Comparison of ENCODE assay signal across 22 cellular contexts in genomic region chr12:58421990-58422389, GRCh38.
A peak's percentile ranks its signal among the peaks of the same experiment; 100 is the strongest.
DNase-seq lines count a peak whose midpoint lies in the region; ATAC-seq, FAIRE-seq and TF ChIP-seq lines count a peak whose summit lies in the region.
"Had no signal": no experiment of that assay in that cellular context is flagged by ENCODE, and none has a peak within 500 bp of the region (broad histone marks: within the 10 kb centered on the region; RNA-seq: fewer than 3 reads in every experiment).

No MANE protein-coding gene starts in this region.

- peaks cover 12% of the 10 kb centered on the region for H3K9me3 ChIP-seq in Caco-2
- no peaks in the 10 kb centered on the region for H3K9me3 ChIP-seq in mesenchymal stem cell (ENCODE audit: control insufficient read depth, low read length)
- H3K9me3 ChIP-seq: BLaER1 treated with 17β-estradiol and CSF1 and Interleukin-3, amounts not matched to agents 10 nM and 100 nM had no signal

- peak overlapping the region; percentile 50 for H2AK5ac ChIP-seq in mesenchymal stem cell (ENCODE audit: low read length, severe bottlenecking)

- H3K4me3 ChIP-seq in Caco-2 (ENCODE audit: low read depth, low read length) (no peak overlapping the region), mesenchymal stem cell (ENCODE audit: insufficient read depth in 1 of 2, low read depth in 1 of 2, low read length in 2 of 2) (peak overlapping the region in 1 of 2 experiments; percentile 1)
- H3K4me3 ChIP-seq: BLaER1 treated with 17β-estradiol and CSF1 and Interleukin-3, amounts not matched to agents 10 nM and 100 nM; GM12878 had no signal

- no peak overlapping the region for H3K4me2 ChIP-seq in mesenchymal stem cell (ENCODE audit: low read length, poor library complexity, severe bottlenecking)
- H3K4me2 ChIP-seq: BLaER1 treated with 17β-estradiol and CSF1 and Interleukin-3, amounts not matched to agents 10 nM and 100 nM had no signal

- H3K4ac ChIP-seq in mesenchymal stem cell (ENCODE audit: low read depth in 1 of 2, low read length in 2 of 2), result no peak overlapping the region

- no peak overlapping the region for H2BK120ac ChIP-seq in mesenchymal stem cell (ENCODE audit: low read depth, low read length)

- no peak for FAIRE-seq in GM19239 (lab: Jason Lieb, UNC)
- FAIRE-seq: GM12878, GM12892, GM18507 had no signal

- DNase-seq in Caco-2, result no peak
- DNase-seq in mesenchymal stem cell, result no peak
- no peak for DNase-seq in GM19239 (ENCODE audit: insufficient read length, low spot score)
- no peak for DNase-seq in SK-N-DZ (ENCODE audit: low spot score)
- DNase-seq: 8988T; AML-193; CD4-positive, alpha-beta T cell; CD8-positive, alpha-beta T cell; DMS 273 treated with DMSO at 0.1 percent for 48 hours; DMS153; DMS53; DMS79; DND-41; EL; GDM1 had no signal

- H4K8ac ChIP-seq in mesenchymal stem cell (ENCODE audit: low read length), result no peak overlapping the region

- H3K18ac ChIP-seq in mesenchymal stem cell (ENCODE audit: low read depth in 1 of 2, low read length in 2 of 2), result no peak overlapping the region

- H2AFZ ChIP-seq in mesenchymal stem cell (ENCODE audit: low read depth, low read length), result no peak overlapping the region

- no peak overlapping the region for H3K9ac ChIP-seq in mesenchymal stem cell (ENCODE audit: low read length)
- H3K9ac ChIP-seq: BLaER1 treated with 17β-estradiol and CSF1 and Interleukin-3, amounts not matched to agents 10 nM and 100 nM had no signal

- intact Hi-C loops in Caco-2 (cut with micrococcal nuclease; ENCODE audit: unreplicated experiment), result no loop called here

- peak overlapping the region in 1 of 2 experiments; percentile 42 for H2BK12ac ChIP-seq in mesenchymal stem cell (ENCODE audit: low read length in 2 of 2)

- H3K27ac ChIP-seq in mesenchymal stem cell (ENCODE audit: low read length, poor library complexity, severe bottlenecking), result no peak overlapping the region
- H3K27ac ChIP-seq: BLaER1 treated with 17β-estradiol and CSF1 and Interleukin-3, amounts not matched to agents 10 nM and 100 nM; C4-2B had no signal

- ATAC-seq in GM21360 (IDR thresholded peaks at IDR 0.05; ENCODE audit: unreplicated experiment), result no peak
- ATAC-seq: CD8-positive, alpha-beta T cell; GM12878 had no signal

- TF ChIP-seq CTCF in Caco-2 (IDR thresholded peaks at IDR 0.05; ENCODE audit: insufficient read depth in 1 of 2, low read depth in 1 of 2, low read length in 1 of 2, severe bottlenecking in 1 of 2, unreplicated experiment in 1 of 2), result no peak

- CTCF ChIA-PET in Caco-2 (lab: Charles Lee), result no interaction called here

- no TSS peak for BruUV-seq in Caco-2 (replicated peaks; lab: Mats Ljungman, UMichigan)

- H3K9me3 Mint-ChIP-seq in Caco-2 (ENCODE audit: unreplicated experiment), result peaks cover 55% of the 10 kb centered on the region

- no peak overlapping the region for H3K23ac ChIP-seq in mesenchymal stem cell (ENCODE audit: low read length in 2 of 2)

- H3K4me1 Mint-ChIP-seq in Caco-2 (ENCODE audit: low read depth, unreplicated experiment), result peaks cover 16% of the 10 kb centered on the region
- H3K4me1 Mint-ChIP-seq: B cell had no signal

- H3K27me3 Mint-ChIP-seq in Caco-2 (ENCODE audit: insufficient read depth, unreplicated experiment), result no peaks in the 10 kb centered on the region
- H3K27me3 Mint-ChIP-seq: B cell had no signal

- H3K36me3 ChIP-seq in Caco-2 (ENCODE audit: control insufficient read depth, insufficient read depth, low read length) (no peaks in the 10 kb centered on the region), mesenchymal stem cell (ENCODE audit: control insufficient read depth in 1 of 2, insufficient read depth in 2 of 2, low read depth in 1 of 2, low read length in 2 of 2) (no peaks in the 10 kb centered on the region)
- H3K36me3 ChIP-seq: BLaER1 treated with 17β-estradiol and CSF1 and Interleukin-3, amounts not matched to agents 10 nM and 100 nM had no signal

- WGBS in mesenchymal stem cell, result 97% methylated on average over 3 of the region's 3 CpGs

- H3K4me3 Mint-ChIP-seq in Caco-2 (ENCODE audit: unreplicated experiment), result no peak overlapping the region
- H3K4me3 Mint-ChIP-seq: B cell; CD4-positive, alpha-beta T cell; CD8-positive, alpha-beta T cell had no signal

- no peak overlapping the region for H3K14ac ChIP-seq in mesenchymal stem cell (ENCODE audit: low read length in 2 of 2)

- no peaks in the 10 kb centered on the region for H3K79me1 ChIP-seq in mesenchymal stem cell (replicated peaks; ENCODE audit: low read length, poor library complexity, severe bottlenecking)

- H3K4me1 ChIP-seq in Caco-2 (peaks cover 29% of the 10 kb centered on the region), mesenchymal stem cell (ENCODE audit: control insufficient read depth, insufficient read depth, low read depth, low read length) (peaks cover 4% of the 10 kb centered on the region)

- H3K36me3 Mint-ChIP-seq in Caco-2 (ENCODE audit: insufficient read depth, unreplicated experiment), result peaks cover 14% of the 10 kb centered on the region
- H3K36me3 Mint-ChIP-seq: CD8-positive, alpha-beta T cell had no signal

- no peak overlapping the region for H2BK15ac ChIP-seq in mesenchymal stem cell (ENCODE audit: low read depth, poor library complexity, severe bottlenecking)

- H4K91ac ChIP-seq in mesenchymal stem cell (ENCODE audit: low read length), result no peak overlapping the region

- peak overlapping the region; percentile 89 for H3K27ac Mint-ChIP-seq in Caco-2 (ENCODE audit: unreplicated experiment)
- H3K27ac Mint-ChIP-seq: B cell; CD4-positive, alpha-beta T cell; CD8-positive, alpha-beta T cell had no signal

- POLR2A ChIA-PET in Caco-2 (lab: Charles Lee), result no interaction called here

- no peaks in the 10 kb centered on the region for H3K27me3 ChIP-seq in Caco-2 (replicated peaks; ENCODE audit: control insufficient read depth, insufficient read depth, low read length)
- H3K27me3 ChIP-seq in mesenchymal stem cell (ENCODE audit: control insufficient read depth in 1 of 2, insufficient read depth in 1 of 2, low read length in 2 of 2), result no peaks in the 10 kb centered on the region
- H3K27me3 ChIP-seq: BLaER1 treated with 17β-estradiol and CSF1 and Interleukin-3, amounts not matched to agents 10 nM and 100 nM had no signal

- no peak overlapping the region for H2BK5ac ChIP-seq in mesenchymal stem cell (ENCODE audit: low read depth, low read length, poor library complexity, severe bottlenecking)
